In genomic region chr12:3869860-3870259, GRCh38 we compare ENCODE assay signal across 10 cellular contexts. TPM values are rescaled to one million over a fixed set of nuclear protein-coding genes. Genes with fewer than 3 reads are reported as not detected.
DNase-seq lines count a peak whose midpoint lies in the region; ATAC-seq and TF ChIP-seq lines count a peak whose summit lies in the region.
"Had no signal": no experiment of that assay in that cellular context is flagged by ENCODE, and none has a peak within 500 bp of the region (broad histone marks: within the 10 kb centered on the region; RNA-seq: fewer than 3 reads in every experiment).

No MANE protein-coding gene starts in this region.

- H3K27ac Mint-ChIP-seq in activated T-cell treated with anti-CD3 and anti-CD28 coated beads, Interleukin-2, amount 50 U/mL, for 24 hours: peak overlapping the region; percentile 94
- H3K27ac Mint-ChIP-seq in immature natural killer cell (peak overlapping the region; percentile 78 to 99 (median 94)), chondrocyte (ENCODE audit: unreplicated experiment) (no peak overlapping the region)

- H3K9me3 Mint-ChIP-seq in activated T-cell treated with anti-CD3 and anti-CD28 coated beads, Interleukin-2, amount 50 U/mL, for 24 hours: peaks cover 13% of the 10 kb centered on the region
- peaks cover 5 to 15% (median 9%) of the 10 kb centered on the region in 6 donors for H3K9me3 Mint-ChIP-seq in immature natural killer cell
- peaks cover 18% of the 10 kb centered on the region for H3K9me3 Mint-ChIP-seq in chondrocyte (ENCODE audit: low read depth)

- peaks cover 42% of the 10 kb centered on the region for H3K36me3 Mint-ChIP-seq in activated T-cell treated with anti-CD3 and anti-CD28 coated beads, Interleukin-2, amount 50 U/mL, for 24 hours (ENCODE audit: low read depth)
- H3K36me3 Mint-ChIP-seq in immature natural killer cell: peaks cover 7 to 15% (median 13%) of the 10 kb centered on the region in 3 donors
- H3K36me3 Mint-ChIP-seq in chondrocyte (ENCODE audit: low read depth): peaks cover 8% of the 10 kb centered on the region

- peak; percentile 3 for DNase-seq in stimulated activated CD8-positive, alpha-beta memory T cell treated with anti-CD3 and anti-CD28 coated beads, Interleukin-12 subunit alpha, Interleukin-12 subunit beta, amount 100 ng/mL, for 1 hour (ENCODE audit: low read depth)
- no peak for DNase-seq in stimulated activated CD8-positive, alpha-beta memory T cell treated with anti-CD3 and anti-CD28 coated beads, Interleukin-4, amount 100 ng/mL, for 48 hours
- DNase-seq in activated T-cell treated with anti-CD3 and anti-CD28 coated beads, Interleukin-2, amount 50 U/mL, for 24 hours: peak; percentile 51
- DNase-seq in immature natural killer cell (peak; percentile 44 to 47 (median 47)), MV-4-11 (lab: John Stamatoyannopoulos, UW) (no peak), chondrocyte (ENCODE audit: low spot score) (no peak), occipital lobe (lab: John Stamatoyannopoulos, UW) (no peak)
- DNase-seq: KBM-7, NCI-H526 treated with DMSO at 0.1 percent for 48 hours had no signal

- peak overlapping the region; percentile 91 for H3K4me3 Mint-ChIP-seq in activated T-cell treated with anti-CD3 and anti-CD28 coated beads, Interleukin-2, amount 50 U/mL, for 24 hours
- H3K4me3 Mint-ChIP-seq in immature natural killer cell (peak overlapping the region; percentile 81 to 94 (median 83)), chondrocyte (ENCODE audit: unreplicated experiment) (no peak overlapping the region)

- H3K4me1 Mint-ChIP-seq in activated T-cell treated with anti-CD3 and anti-CD28 coated beads, Interleukin-2, amount 50 U/mL, for 24 hours (ENCODE audit: low read depth): peaks cover 65% of the 10 kb centered on the region
- peaks cover 53 to 71% of the 10 kb centered on the region in 2 donors for H3K4me1 Mint-ChIP-seq in immature natural killer cell
- peaks cover 21% of the 10 kb centered on the region for H3K4me1 Mint-ChIP-seq in chondrocyte (ENCODE audit: low read depth)

- no peaks in the 10 kb centered on the region for H3K27me3 Mint-ChIP-seq in activated T-cell treated with anti-CD3 and anti-CD28 coated beads, Interleukin-2, amount 50 U/mL, for 24 hours
- H3K27me3 Mint-ChIP-seq in immature natural killer cell (ENCODE audit: low read depth in 3 of 3): peaks cover 1 to 3% (median 3%) of the 10 kb centered on the region in 3 donors
- no peaks in the 10 kb centered on the region for H3K27me3 Mint-ChIP-seq in chondrocyte (ENCODE audit: low read depth)

- TF ChIP-seq CTCF in chondrocyte (IDR thresholded peaks at IDR 0.05): no peak

- ATAC-seq in HG03378 (IDR thresholded peaks at IDR 0.05; ENCODE audit: unreplicated experiment): no peak

RNA-seq across cellular contexts. Expression of gene PARP11, which starts 3.3 kb away (rescaled TPM):
- 1 to 10 TPM; 5.4 to 9.5 (median 8.5) TPM for polyA plus RNA-seq in immature natural killer cell
- total RNA-seq in chondrocyte: 7.1 to 10.2 TPM (median 7.1 TPM) in 3 replicates
- 17.5 TPM for total RNA-seq in occipital lobe

Comparison
In these comparisons a context has a peak if more than half of its experiments do, and no peak if none do; other contexts are left out.
1. DNase-seq: peak in stimulated activated CD8-positive, alpha-beta memory T cell treated with anti-CD3 and anti-CD28 coated beads, Interleukin-12 subunit alpha, Interleukin-12 subunit beta, amount 100 ng/mL, for 1 hour (single experiment), activated T-cell treated with anti-CD3 and anti-CD28 coated beads, Interleukin-2, amount 50 U/mL, for 24 hours (single experiment) and immature natural killer cell (3 of 3); none in stimulated activated CD8-positive, alpha-beta memory T cell treated with anti-CD3 and anti-CD28 coated beads, Interleukin-4, amount 100 ng/mL, for 48 hours (single experiment), MV-4-11 (single experiment), chondrocyte (single experiment) and occipital lobe (single experiment).